ENCODE assay signal across 1 cellular context in the genomic region with DNA sequence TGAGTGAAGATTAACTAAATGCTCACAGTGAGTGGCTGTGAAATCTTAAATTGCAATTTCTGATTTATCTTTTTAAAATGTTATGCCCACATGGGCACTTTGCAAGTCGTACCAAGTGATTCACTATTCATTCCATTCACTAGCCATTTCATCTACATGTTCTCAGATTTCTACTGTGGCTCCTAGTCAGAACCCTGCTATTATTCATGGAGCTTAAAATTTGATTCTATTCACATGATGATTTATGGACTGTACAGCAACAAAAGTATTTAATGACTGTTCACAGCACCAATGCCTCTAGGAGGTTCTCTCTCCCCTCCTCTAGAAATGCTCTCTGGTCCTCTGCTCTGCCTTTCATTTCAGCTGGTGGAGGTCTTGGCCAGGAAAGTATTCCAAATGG.
TF ChIP-seq lines count a peak whose summit lies in the region.

No MANE protein-coding gene starts in this region.

TF ChIP-seq in SK-N-SH, 30 proteins besides CTCF, POLR2A, EP300 and RAD21 (continued from another document):
- TF ChIP-seq, protein P1, sequence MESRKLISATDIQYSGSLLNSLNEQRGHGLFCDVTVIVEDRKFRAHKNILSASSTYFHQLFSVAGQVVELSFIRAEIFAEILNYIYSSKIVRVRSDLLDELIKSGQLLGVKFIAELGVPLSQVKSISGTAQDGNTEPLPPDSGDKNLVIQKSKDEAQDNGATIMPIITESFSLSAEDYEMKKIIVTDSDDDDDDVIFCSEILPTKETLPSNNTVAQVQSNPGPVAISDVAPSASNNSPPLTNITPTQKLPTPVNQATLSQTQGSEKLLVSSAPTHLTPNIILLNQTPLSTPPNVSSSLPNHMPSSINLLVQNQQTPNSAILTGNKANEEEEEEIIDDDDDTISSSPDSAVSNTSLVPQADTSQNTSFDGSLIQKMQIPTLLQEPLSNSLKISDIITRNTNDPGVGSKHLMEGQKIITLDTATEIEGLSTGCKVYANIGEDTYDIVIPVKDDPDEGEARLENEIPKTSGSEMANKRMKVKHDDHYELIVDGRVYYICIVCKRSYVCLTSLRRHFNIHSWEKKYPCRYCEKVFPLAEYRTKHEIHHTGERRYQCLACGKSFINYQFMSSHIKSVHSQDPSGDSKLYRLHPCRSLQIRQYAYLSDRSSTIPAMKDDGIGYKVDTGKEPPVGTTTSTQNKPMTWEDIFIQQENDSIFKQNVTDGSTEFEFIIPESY (IDR thresholded peaks at IDR 0.05; ENCODE audit: borderline replicate concordance, low read depth): no peak
- TF ChIP-seq TCF12 (IDR thresholded peaks at IDR 0.05): no peak
- TF ChIP-seq, protein P2, sequence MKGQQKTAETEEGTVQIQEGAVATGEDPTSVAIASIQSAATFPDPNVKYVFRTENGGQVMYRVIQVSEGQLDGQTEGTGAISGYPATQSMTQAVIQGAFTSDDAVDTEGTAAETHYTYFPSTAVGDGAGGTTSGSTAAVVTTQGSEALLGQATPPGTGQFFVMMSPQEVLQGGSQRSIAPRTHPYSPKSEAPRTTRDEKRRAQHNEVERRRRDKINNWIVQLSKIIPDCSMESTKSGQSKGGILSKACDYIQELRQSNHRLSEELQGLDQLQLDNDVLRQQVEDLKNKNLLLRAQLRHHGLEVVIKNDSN (IDR thresholded peaks at IDR 0.05; ENCODE audit: borderline replicate concordance, low read depth): no peak
